1 cellular context compared by ENCODE assay signal in genomic region chr7:16668049-16668858, GRCh38.
TF ChIP-seq lines count a peak whose summit lies in the region.

No MANE protein-coding gene starts in this region.

TF ChIP-seq in SK-N-SH, 30 proteins besides CTCF, POLR2A, EP300 and RAD21 (continued from another document):
- peak; percentile 49; the same call in 1 of the 2 replicates for TF ChIP-seq REST (IDR thresholded peaks at IDR 0.05; ENCODE audit: low read depth, low read length)
- TF ChIP-seq NFIC (IDR thresholded peaks at IDR 0.05; ENCODE audit: borderline replicate concordance) = peak; percentile 50; the same call in 1 of the 2 replicates
- TF ChIP-seq TAF1 (IDR thresholded peaks at IDR 0.05; ENCODE audit: borderline replicate concordance, low read depth, low read length) = 0 out of 2 replicates have a peak, but pooled peaks have one; percentile 24
- peak; percentile 75 for TF ChIP-seq TCF12 (IDR thresholded peaks at IDR 0.05)
- peak; percentile 76; the same call in 1 of the 2 replicates for TF ChIP-seq POLR2AphosphoS5 (IDR thresholded peaks at IDR 0.05; ENCODE audit: low read depth, low read length)
- TF ChIP-seq MAX (IDR thresholded peaks at IDR 0.05; ENCODE audit: low read depth) = peak; percentile 62; the same call in 1 of the 2 replicates
- peak; percentile 50; the same call in 1 of the 2 replicates for TF ChIP-seq TEAD4 (IDR thresholded peaks at IDR 0.05; ENCODE audit: borderline replicate concordance, insufficient read depth)
